In the genomic region with DNA sequence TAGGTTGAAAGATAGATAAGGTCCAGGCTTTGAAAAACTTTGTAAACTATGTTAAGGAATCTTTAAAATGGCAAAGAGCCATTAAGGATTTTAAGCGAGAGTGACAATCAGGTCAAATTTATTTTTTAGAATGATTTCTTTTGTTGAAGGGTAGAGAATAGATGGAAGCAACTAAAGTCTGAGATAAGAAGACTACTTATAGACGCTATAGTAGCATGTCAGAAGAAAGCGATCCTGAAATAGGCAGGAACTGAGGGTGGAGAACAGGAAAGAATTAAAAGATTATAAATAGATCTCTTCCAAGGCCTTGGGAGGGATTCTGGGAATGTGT, we compare ENCODE assay signal across 25 cellular contexts. TPM values are rescaled to one million over a fixed set of nuclear protein-coding genes. Genes with fewer than 3 reads are reported as not detected.
DNase-seq lines count a peak whose midpoint lies in the region; ATAC-seq and TF ChIP-seq lines count a peak whose summit lies in the region.
"Had no signal": no experiment of that assay in that cellular context is flagged by ENCODE, and none has a peak within 500 bp of the region (broad histone marks: within the 10 kb centered on the region; RNA-seq: fewer than 3 reads in every experiment).

No MANE protein-coding gene starts in this region.

- DNase-seq in PC-3 (no peak), erythroblast (lab: John Stamatoyannopoulos, UW) (no peak), osteoblast (ENCODE audit: insufficient read length, low spot score, missing footprints) (no peak), DMS114 treated with DMSO at 0.1 percent for 48 hours (lab: John Stamatoyannopoulos, UW; ENCODE audit: unreplicated experiment) (no peak), NCI-H2227 (lab: John Stamatoyannopoulos, UW; ENCODE audit: unreplicated experiment) (no peak)
- DNase-seq: activated CD4-positive, CD25-positive, alpha-beta regulatory T cell treated with anti-CD3 and anti-CD28 coated beads, Interleukin-2, amount 50 U/mL, for 72 hours; activated CD8-positive, alpha-beta T cell treated with anti-CD3 and anti-CD28 coated beads for 36 hours; activated effector memory CD4-positive, alpha-beta T cell treated with anti-CD3 and anti-CD28 coated beads, Interleukin-2, amount 50 U/mL, for 16 hours; activated naive CD8-positive, alpha-beta T cell treated with anti-CD3 and anti-CD28 coated beads, Interleukin-2, amount 50 U/mL, for 24 hours; CD8-positive, alpha-beta memory T cell; endodermal cell; kidney; MM.1S; naive B cell; NCI-H2081 treated with DMSO at 0.1 percent for 48 hours; NCI-H774; nucleus accumbens; SIG-M5; stimulated activated CD4-positive, alpha-beta T cell treated with anti-CD3 and anti-CD28 coated beads, Interleukin-2, amount 100 ng/mL, for 48 hours; tibial artery had no signal

- intact Hi-C loops in PC-3 (cut with micrococcal nuclease): loop anchor here (1.0 kb wide), 1 partner anchor 13 kb away; a partner anchor contains a TSS

- no peaks in the 10 kb centered on the region for H3K27me3 ChIP-seq in ACC112 (ENCODE audit: insufficient read depth, low read length)
- no peaks in the 10 kb centered on the region for H3K27me3 ChIP-seq in PC-3 (ENCODE audit: low read length)
- H3K27me3 ChIP-seq in osteoblast (ENCODE audit: insufficient read depth, low read length): no peaks in the 10 kb centered on the region
- H3K27me3 ChIP-seq: tibial artery had no signal

- H4K20me1 ChIP-seq in PC-3 (ENCODE audit: low read length) (no peaks in the 10 kb centered on the region), osteoblast (ENCODE audit: insufficient read depth, low read length) (no peaks in the 10 kb centered on the region)

- peak; percentile 9 for TF ChIP-seq POLR2A in erythroblast (IDR thresholded peaks at IDR 0.05; ENCODE audit: low read length)

- H3K9me2 ChIP-seq in PC-3 (replicated peaks; ENCODE audit: low read length): no peaks in the 10 kb centered on the region

- no peaks in the 10 kb centered on the region for H3K79me2 ChIP-seq in ACC112 (ENCODE audit: control insufficient read depth, insufficient read depth, low read length, unreplicated experiment)
- H3K79me2 ChIP-seq in PC-3 (ENCODE audit: low read length): no peaks in the 10 kb centered on the region
- no peaks in the 10 kb centered on the region for H3K79me2 ChIP-seq in osteoblast (ENCODE audit: insufficient read depth, low read length)

- H3K9me3 ChIP-seq in PC-3 (ENCODE audit: low read length): no peaks in the 10 kb centered on the region
- no peaks in the 10 kb centered on the region for H3K9me3 ChIP-seq in osteoblast (ENCODE audit: low read depth, low read length)
- H3K9me3 ChIP-seq: tibial artery had no signal

- ATAC-seq in PC-3 (no peak), GM19397 (IDR thresholded peaks at IDR 0.05; ENCODE audit: unreplicated experiment) (no peak)
- ATAC-seq: stimulated activated memory B cell treated with anti-CD40 and anti-IgM and Interleukin-4, amounts not matched to agents 10 μg/mL and 1 μg/mL and 100 μg/mL, for 72 hours had no signal

- H3K36me3 ChIP-seq in ACC112 (ENCODE audit: insufficient read depth, low read length) (no peaks in the 10 kb centered on the region), PC-3 (ENCODE audit: low read depth, low read length) (no peaks in the 10 kb centered on the region), osteoblast (ENCODE audit: insufficient read depth, low read length) (no peaks in the 10 kb centered on the region)
- H3K36me3 ChIP-seq: tibial artery had no signal

- no peak overlapping the region for H3K9ac ChIP-seq in PC-3 (ENCODE audit: low read length)

- no peak overlapping the region for H3K4me3 ChIP-seq in ACC112 (ENCODE audit: low read depth, low read length)
- no peak overlapping the region for H3K4me3 ChIP-seq in PC-3 (ENCODE audit: low read length)
- H3K4me3 ChIP-seq in osteoblast (ENCODE audit: insufficient read depth, low read length): no peak overlapping the region
- H3K4me3 ChIP-seq: coronary artery, tibial artery had no signal

- H3K4me1 ChIP-seq in ACC112 (ENCODE audit: control insufficient read depth, insufficient read depth, low read length, unreplicated experiment): peaks cover 33% of the 10 kb centered on the region
- H3K4me1 ChIP-seq in PC-3 (ENCODE audit: insufficient read depth, low read length): peaks cover 35% of the 10 kb centered on the region
- peaks cover 31% of the 10 kb centered on the region for H3K4me1 ChIP-seq in osteoblast (ENCODE audit: insufficient read depth, low read length)

- H3F3A ChIP-seq in PC-3 (ENCODE audit: low read length, unreplicated experiment): no peaks in the 10 kb centered on the region

- TF ChIP-seq CTCF in PC-3 (conservative IDR thresholded peaks at IDR 0.05; ENCODE audit: low read depth, low read length) (no peak), osteoblast (IDR thresholded peaks at IDR 0.05; ENCODE audit: extremely low read depth, low read depth, low read length) (no peak)

- BruUV-seq in PC-3 (replicated peaks; lab: Mats Ljungman, UMichigan): no TSS peak

- POLR2A ChIA-PET in PC-3 (lab: Charles Lee; ENCODE audit: unreplicated experiment): interaction anchor here (0.6 kb wide), 1 partner anchor 141 kb away, joined by 6 read pairs; no protein-coding TSS in a partner anchor

- H3K4me2 ChIP-seq in PC-3 (ENCODE audit: low read length): peak overlapping the region; percentile 37
- no peak overlapping the region for H3K4me2 ChIP-seq in osteoblast (ENCODE audit: insufficient read depth, low read length)

- CTCF ChIA-PET in PC-3 (lab: Charles Lee): interaction anchor here (0.8 kb wide), 1 partner anchor 60 kb away, joined by 3 read pairs; no protein-coding TSS in a partner anchor

- H3K27ac ChIP-seq in ACC112 (ENCODE audit: low read depth, low read length): peak overlapping the region; percentile 65
- H3K27ac ChIP-seq in PC-3 (ENCODE audit: low read length): peak overlapping the region; percentile 65
- H3K27ac ChIP-seq in osteoblast (ENCODE audit: low read depth, low read length): peak overlapping the region; percentile 72
- H3K27ac ChIP-seq: coronary artery, tibial artery had no signal

- peak overlapping the region; percentile 16 for H2AFZ ChIP-seq in ACC112 (ENCODE audit: low read length, unreplicated experiment)
- H2AFZ ChIP-seq in PC-3 (ENCODE audit: low read length): no peak overlapping the region
- H2AFZ ChIP-seq in osteoblast (ENCODE audit: low read length): no peak overlapping the region

RNA-seq across cellular contexts. Expression of a gene that starts 13.0 kb away (rescaled TPM):
- total RNA-seq in PC-3 (2014; rRNA removed) (27.6 and 34.9 TPM in 2 replicates), osteoblast (1.8 TPM in 2 replicates)
- total RNA-seq: G401 had no signal

Comparison
In these comparisons a context has a peak if more than half of its experiments do, and no peak if none do; other contexts are left out.
1. RNA of a gene that starts 13.0 kb away (total RNA-seq): 27.6 to 34.9 TPM in PC-3; 1.8 TPM in osteoblast; every median in the first group is over 10 times any median in the second.
2. Peak in every context shown above with its lines, with median percentiles within 50 percentile points of each other: H3K27ac ChIP-seq.